In the genomic region with DNA sequence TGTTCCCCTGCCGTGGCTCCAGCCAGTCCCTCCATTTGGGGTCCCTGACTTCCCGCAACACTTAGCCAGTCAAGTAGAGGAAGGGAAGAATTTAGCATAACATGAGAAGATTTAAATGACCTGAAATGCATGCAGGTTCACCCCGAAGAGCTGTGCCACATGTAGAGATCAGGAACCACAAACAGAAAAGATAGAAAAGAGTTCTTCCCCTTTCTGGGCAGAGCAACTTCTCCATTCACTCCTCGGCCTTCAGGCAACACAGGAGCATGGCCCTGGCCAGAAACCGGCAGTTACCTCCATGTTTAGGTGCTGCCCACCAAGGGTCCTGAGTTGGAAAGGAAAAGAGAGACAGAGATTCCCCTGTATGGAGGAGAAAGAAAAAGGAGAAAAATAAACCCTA, we compare ENCODE assay signal across 34 cellular contexts. TPM values are rescaled to one million over a fixed set of nuclear protein-coding genes. Genes with fewer than 3 reads are reported as not detected.
"Had no signal": no experiment of that assay in that cellular context is flagged by ENCODE, and none has a peak within 500 bp of the region (broad histone marks: within the 10 kb centered on the region; RNA-seq: fewer than 3 reads in every experiment).

No MANE protein-coding gene starts in this region.

- H3K4me3 ChIP-seq: colonic mucosa, K562, SJCRH30 had no signal

- H3K27ac ChIP-seq: brain microvascular endothelial cell, colonic mucosa, RWPE1, SJCRH30 had no signal

- H3K4me1 ChIP-seq: colonic mucosa, SJCRH30 had no signal

- H3K27me3 ChIP-seq: brain microvascular endothelial cell, colonic mucosa, SJCRH30 had no signal

- ATAC-seq: activated T-helper 17 cell treated with anti-CD3 and anti-CD28 coated beads, Interleukin-2, amount 50 U/mL, for 72 hours; K562; Panc1; T-helper 17 cell had no signal

- DNase-seq: activated B cell treated with CpG ODN at 0.5 μM for 24 hours; activated CD4-positive, alpha-beta memory T cell treated with anti-CD3 and anti-CD28 coated beads for 36 hours; activated CD4-positive, alpha-beta T cell treated with anti-CD3 and anti-CD28 coated beads, Interleukin-2, amount 10 ng/mL, durations not matched to agents 7 days and 5 days; activated CD8-positive, alpha-beta memory T cell treated with anti-CD3 and anti-CD28 coated beads for 24 hours; activated gamma-delta T cell; activated naive CD4-positive, alpha-beta T cell treated with anti-CD3 and anti-CD28 coated beads for 36 hours; activated T-cell treated with anti-CD3 and anti-CD28 coated beads for 4 hours; activated T-cell treated with anti-CD3 and anti-CD28 coated beads, Interleukin-2, amount 50 U/mL, for 48 hours; amygdala; brain microvascular endothelial cell; colonic mucosa; NCI-H1092; NCI-H1417; NCI-H1930; NCI-H2107; NCI-H2171 treated with DMSO at 0.1 percent for 48 hours; NCI-H226; NCI-H526 treated with DMSO at 0.1 percent for 48 hours; NCI-H82; Right ventricle myocardium superior; SJCRH30; SK-N-SH; T-helper 17 cell; T1000 had no signal

- H3K9ac ChIP-seq: SK-N-SH had no signal

- H3K4me2 ChIP-seq: SK-N-SH had no signal

- H3K9me3 ChIP-seq: colonic mucosa, SJCRH30, SK-N-SH had no signal

- H3K36me3 ChIP-seq: brain microvascular endothelial cell, colonic mucosa, SJCRH30 had no signal

RNA-seq across cellular contexts. Expression of gene NLRP2B, which starts 5.2 kb away (rescaled TPM):
- total RNA-seq: activated B cell treated with CpG ODN at 0.5 μM for 24 hours; activated CD4-positive, alpha-beta memory T cell treated with anti-CD3 and anti-CD28 coated beads for 36 hours; activated CD4-positive, alpha-beta T cell treated with anti-CD3 and anti-CD28 coated beads, Interleukin-2, amount 10 ng/mL, durations not matched to agents 7 days and 5 days; activated naive CD4-positive, alpha-beta T cell treated with anti-CD3 and anti-CD28 coated beads for 36 hours; activated T-helper 17 cell treated with anti-CD3 and anti-CD28 coated beads, Interleukin-2, amount 50 U/mL, for 72 hours; astrocyte; cardiac septum; colonic mucosa; K562; LHCN-M2; M059J; NCI-H460; OCI-LY7; Right ventricle myocardium superior; SJCRH30; T-helper 17 cell had no signal
